8 cellular contexts compared by ENCODE assay signal in genomic region chr19:11155373-11156120, GRCh38. TPM values are rescaled to one million over a fixed set of nuclear protein-coding genes. Genes with fewer than 3 reads are reported as not detected.
DNase-seq lines count a peak whose midpoint lies in the region; ATAC-seq and TF ChIP-seq lines count a peak whose summit lies in the region.

TSS of gene SPC24 (minus strand) at chr19:11155782. CDS start at chr19:11155776, 6 bp downstream.

- TF ChIP-seq POLR2A in erythroblast (IDR thresholded peaks at IDR 0.05; ENCODE audit: low read length): peak; percentile 95

- peak within 1 kb of the TSS; percentile 96 for H3K4me3 ChIP-seq in Jurkat, Clone E6-1 (ENCODE audit: low read length)
- peak within 1 kb of the TSS; percentile 72 for H3K4me3 ChIP-seq in PC-9
- H3K4me3 ChIP-seq in mucosa of rectum (ENCODE audit: low read length in 2 of 2): peak within 1 kb of the TSS; percentile 83 to 85

- H3K4me1 ChIP-seq in PC-9 (replicated peaks; ENCODE audit: insufficient read depth) (peaks cover 40% of the 10 kb centered on the region), mucosa of rectum (ENCODE audit: control insufficient read depth in 2 of 2, insufficient read depth in 2 of 2, low read length in 2 of 2) (peaks cover 14 to 15% of the 10 kb centered on the region in 2 donors)

- POLR2A ChIA-PET in PC-9 (lab: Charles Lee; ENCODE audit: unreplicated experiment): no interaction called here

- peak within 1 kb of the TSS; percentile 82 for H2AFZ ChIP-seq in PC-9

- H4K20me1 ChIP-seq in PC-9 (ENCODE audit: insufficient read depth): no peaks in the 10 kb centered on the region

- H3K4me2 ChIP-seq in PC-9: peak within 1 kb of the TSS; percentile 80

- peak; percentile 98 for DNase-seq in DMS153 (lab: John Stamatoyannopoulos, UW)
- peak; percentile 99 for DNase-seq in Jurkat, Clone E6-1 (ENCODE audit: low read depth, low spot score)
- DNase-seq in PC-9: peak; percentile 96 to 97
- peak; percentile 85 for DNase-seq in activated T-cell treated with anti-CD3 and anti-CD28 coated beads, Interleukin-2, amount 50 U/mL, for 1 hour
- DNase-seq in erythroblast (lab: John Stamatoyannopoulos, UW): peak; percentile 99
- DNase-seq in stimulated activated CD8-positive, alpha-beta memory T cell treated with anti-CD3 and anti-CD28 coated beads, Interleukin-4, amount 100 ng/mL, for 48 hours: peak; percentile 94

- no peak for TF ChIP-seq CTCF in PC-9 (conservative IDR thresholded peaks at IDR 0.05)

- peak within 1 kb of the TSS; percentile 62 to 70 for H3K9ac ChIP-seq in mucosa of rectum (ENCODE audit: low read depth in 1 of 2, low read length in 2 of 2)

- H3K27me3 ChIP-seq in PC-9 (ENCODE audit: insufficient read depth, low read depth) (no peaks in the 10 kb centered on the region), mucosa of rectum (ENCODE audit: control insufficient read depth in 2 of 2, insufficient read depth in 2 of 2, low read length in 2 of 2) (no peaks in the 10 kb centered on the region)

- H3K36me3 ChIP-seq in PC-9 (ENCODE audit: low read depth) (no peaks in the 10 kb centered on the region), mucosa of rectum (ENCODE audit: control insufficient read depth in 2 of 2, insufficient read depth in 2 of 2, low read length in 2 of 2) (no peaks in the 10 kb centered on the region)

- intact Hi-C loops in PC-9 (cut with micrococcal nuclease; ENCODE audit: unreplicated experiment): loop anchor here (5.0 kb wide), 1 partner anchor 42 kb away; the partner anchor contains the start of gene KANK2

- H3K27ac ChIP-seq in PC-9: no peak within 1 kb of the TSS
- peak within 1 kb of the TSS in 1 of 2 donors; percentile 48 for H3K27ac ChIP-seq in mucosa of rectum (ENCODE audit: low read depth in 2 of 2, low read length in 2 of 2)

- H3F3A ChIP-seq in PC-9 (ENCODE audit: insufficient read depth, low read depth): peaks cover 20% of the 10 kb centered on the region

- no peaks in the 10 kb centered on the region for H3K9me2 ChIP-seq in PC-9 (ENCODE audit: insufficient read depth)

- BruUV-seq in PC-9 (replicated peaks; lab: Mats Ljungman, UMichigan): no TSS peak

- ATAC-seq in GM21619 (IDR thresholded peaks at IDR 0.05; ENCODE audit: unreplicated experiment): peak; percentile 95

- H3K9me3 ChIP-seq in PC-9 (ENCODE audit: insufficient read depth, low read depth): no peaks in the 10 kb centered on the region
- H3K9me3 ChIP-seq in mucosa of rectum (ENCODE audit: control insufficient read depth in 2 of 2, low read length in 2 of 2): no peaks in the 10 kb centered on the region

- CTCF ChIA-PET in PC-9 (lab: Charles Lee): interaction anchor here (0.5 kb wide), 1 partner anchor 16 kb away, joined by 5 read pairs; no protein-coding TSS in a partner anchor

- peaks cover 43% of the 10 kb centered on the region for H3K79me2 ChIP-seq in PC-9 (ENCODE audit: low read depth)

RNA-seq across cellular contexts. Expression of gene SPC24, which starts in this region (rescaled TPM):
- 61.8 TPM for polyA plus RNA-seq in Jurkat, Clone E6-1 (2012; ENCODE audit: insufficient read depth, insufficient read length)
- total RNA-seq in PC-9 (2021): 50.9 and 59.2 TPM in 2 replicates
